8 cellular contexts compared by ENCODE assay signal in genomic region chr1:85274969-85275453, GRCh38. TPM values are rescaled to one million over a fixed set of nuclear protein-coding genes. Genes with fewer than 3 reads are reported as not detected.
DNase-seq lines count a peak whose midpoint lies in the region; ATAC-seq and TF ChIP-seq lines count a peak whose summit lies in the region.

No MANE protein-coding gene starts in this region.

- peak overlapping the region; percentile 94 for H3K4me3 Mint-ChIP-seq in HFFc6
- peak overlapping the region; percentile 80 for H3K4me3 Mint-ChIP-seq in activated CD4-positive, alpha-beta memory T cell treated with anti-CD3 and anti-CD28 coated beads, Interleukin-2, amount 10 ng/mL, durations not matched to agents 7 days and 5 days

- no peaks in the 10 kb centered on the region for H3K9me3 Mint-ChIP-seq in HFFc6
- H3K9me3 Mint-ChIP-seq in activated CD4-positive, alpha-beta memory T cell treated with anti-CD3 and anti-CD28 coated beads, Interleukin-2, amount 10 ng/mL, durations not matched to agents 7 days and 5 days = no peaks in the 10 kb centered on the region

- intact Hi-C loops in stomach (cut with DNase I; ENCODE audit: low total_unique reads) = no loop called here

- TF ChIP-seq EP300 in stomach (IDR thresholded peaks at IDR 0.05) = no peak

- H3K4me3 ChIP-seq in BLaER1 (peak overlapping the region; percentile 87), hepatocyte (peak overlapping the region; percentile 77), stomach (peak overlapping the region; percentile 47 to 70 (median 68))

- CTCF ChIA-PET in activated CD4-positive, alpha-beta memory T cell treated with anti-CD3 and anti-CD28 coated beads, Interleukin-2, amount 10 ng/mL, durations not matched to agents 7 days and 5 days (lab: Charles Lee) = interaction anchor here (12.6 kb wide), 1 partner anchor 16 kb away, joined by 202 read pairs; the partner anchor contains the start of gene C1orf52

- H4K20me1 ChIP-seq in BLaER1 (peaks cover 58% of the 10 kb centered on the region), hepatocyte (ENCODE audit: insufficient read depth, poor library complexity, severe bottlenecking) (peaks cover 8% of the 10 kb centered on the region)

- POLR2A ChIA-PET in activated CD4-positive, alpha-beta memory T cell treated with anti-CD3 and anti-CD28 coated beads, Interleukin-2, amount 10 ng/mL, durations not matched to agents 7 days and 5 days (lab: Charles Lee) = interaction anchor here (1.0 to 9.1 kb wide), 15 partner anchors 10 to 1429 kb away, joined by 3 to 127 read pairs (median 9); partner anchors contain the start of genes C1orf52, CTBS, GNG5 and MCOLN2

- no peaks in the 10 kb centered on the region for H3K9me2 ChIP-seq in hepatocyte (replicated peaks; ENCODE audit: insufficient read depth)

- H3K9me3 ChIP-seq in BLaER1 = no peaks in the 10 kb centered on the region
- H3K9me3 ChIP-seq in hepatocyte (ENCODE audit: low read depth) = no peaks in the 10 kb centered on the region
- no peaks in the 10 kb centered on the region for H3K9me3 ChIP-seq in stomach

- TF ChIP-seq CTCF in HFFc6 (IDR thresholded peaks at IDR 0.05) = no peak
- no peak for TF ChIP-seq CTCF in hepatocyte (IDR thresholded peaks at IDR 0.05; ENCODE audit: poor library complexity)
- no peak for TF ChIP-seq CTCF in stomach (IDR thresholded peaks at IDR 0.05)

- H3K79me2 ChIP-seq in hepatocyte = peaks cover 54% of the 10 kb centered on the region

- ATAC-seq in GM21723 (IDR thresholded peaks at IDR 0.05; ENCODE audit: unreplicated experiment) (no peak), GM19328 (IDR thresholded peaks at IDR 0.05; ENCODE audit: unreplicated experiment) (no peak)

- peaks cover 31% of the 10 kb centered on the region for H3K4me1 ChIP-seq in BLaER1
- H3K4me1 ChIP-seq in hepatocyte (ENCODE audit: insufficient read depth) = peaks cover 19% of the 10 kb centered on the region
- H3K4me1 ChIP-seq in stomach = peaks cover 8 to 77% (median 50%) of the 10 kb centered on the region in 4 donors

- 41% methylated on average over 1 of the region's 1 CpG for WGBS in hepatocyte (ENCODE audit: low lambda C conversion rate, missing lambda C conversion rate)
- 26 to 52% (median 35%) methylated on average over 1 of the region's 1 CpG for WGBS in stomach, 5 donors

- H2AFZ ChIP-seq in hepatocyte = no peak overlapping the region

- H3K9ac ChIP-seq in BLaER1 = peak overlapping the region; percentile 90; the same call in 1 of the 2 replicates

- H3K4me1 Mint-ChIP-seq in HFFc6 (ENCODE audit: low read depth) = peaks cover 74% of the 10 kb centered on the region
- peaks cover 54% of the 10 kb centered on the region for H3K4me1 Mint-ChIP-seq in activated CD4-positive, alpha-beta memory T cell treated with anti-CD3 and anti-CD28 coated beads, Interleukin-2, amount 10 ng/mL, durations not matched to agents 7 days and 5 days

- DNase-seq in HFFc6 (peak; percentile 82), hepatocyte (ENCODE audit: low spot score) (peak; percentile 73), stomach (no peak), NCI-H446 treated with DMSO at 0.1 percent for 48 hours (lab: John Stamatoyannopoulos, UW) (no peak)
- DNase-seq in activated CD4-positive, alpha-beta memory T cell treated with anti-CD3 and anti-CD28 coated beads, Interleukin-2, amount 10 ng/mL, durations not matched to agents 7 days and 5 days = no peak

- H3K36me3 ChIP-seq in BLaER1 (peaks cover 33% of the 10 kb centered on the region), hepatocyte (replicated peaks; ENCODE audit: insufficient read depth, low read depth) (no peaks in the 10 kb centered on the region), stomach (peaks cover 5 to 22% (median 13%) of the 10 kb centered on the region in 4 donors)

- H3K27ac Mint-ChIP-seq in HFFc6 = peak overlapping the region; percentile 94
- H3K27ac Mint-ChIP-seq in activated CD4-positive, alpha-beta memory T cell treated with anti-CD3 and anti-CD28 coated beads, Interleukin-2, amount 10 ng/mL, durations not matched to agents 7 days and 5 days = peak overlapping the region; percentile 80

- no peaks in the 10 kb centered on the region; the same call in 1 of the 2 replicates for H3K27me3 Mint-ChIP-seq in HFFc6 (ENCODE audit: insufficient read depth)
- peaks cover 12% of the 10 kb centered on the region for H3K27me3 Mint-ChIP-seq in activated CD4-positive, alpha-beta memory T cell treated with anti-CD3 and anti-CD28 coated beads, Interleukin-2, amount 10 ng/mL, durations not matched to agents 7 days and 5 days

- H3K4me2 ChIP-seq in BLaER1 (peak overlapping the region; percentile 95), hepatocyte (peak overlapping the region; percentile 78)

- H3K27ac ChIP-seq in BLaER1 (no peak overlapping the region), hepatocyte (peak overlapping the region; percentile 98), stomach (peak overlapping the region in 4 of 5 donors; percentile 91 to 99 (median 96))

- H3K27me3 ChIP-seq in BLaER1 (no peaks in the 10 kb centered on the region), hepatocyte (no peaks in the 10 kb centered on the region), stomach (no peaks in the 10 kb centered on the region)

- TF ChIP-seq POLR2A in stomach (IDR thresholded peaks at IDR 0.05) = no peak

- peaks cover 36% of the 10 kb centered on the region for H3K36me3 Mint-ChIP-seq in HFFc6 (ENCODE audit: low read depth)
- H3K36me3 Mint-ChIP-seq in activated CD4-positive, alpha-beta memory T cell treated with anti-CD3 and anti-CD28 coated beads, Interleukin-2, amount 10 ng/mL, durations not matched to agents 7 days and 5 days (ENCODE audit: low read depth) = peaks cover 37% of the 10 kb centered on the region

RNA-seq across cellular contexts. Expression of gene BCL10, which starts 1.4 kb away (rescaled TPM):
- 10 to 100 TPM; 33.4 to 45.6 (median 39.2) TPM for total RNA-seq in HFFc6 (2021; fragmentation: NEBNext Ultra II Directional; extraction: Animal tissue kit (Norgen Biotek cat#: 25700))
- total RNA-seq in activated CD4-positive, alpha-beta memory T cell treated with anti-CD3 and anti-CD28 coated beads, Interleukin-2, amount 10 ng/mL, durations not matched to agents 7 days and 5 days = 10 to 100 TPM; 24.3 to 30.1 TPM
- 33.5 and 36.4 TPM in 2 replicates for total RNA-seq in hepatocyte
- 25.9 and 28.7 TPM in 2 replicates for polyA plus RNA-seq in hepatocyte
- 10 to 100 TPM in 4 of 5 donors, 1 to 10 TPM in 1; 6.1 to 42.7 (median 38.5) TPM for total RNA-seq in stomach
- polyA plus RNA-seq in stomach = 10 to 100 TPM in 1 of 3 donors, 1 to 10 TPM in 2; 8.1 to 23.4 (median 9.9) TPM

RNA-seq across cellular contexts. Expression of gene C1orf52, which starts 15.5 kb away (rescaled TPM):
- 10 to 100 TPM; 20.6 to 26.1 (median 22.7) TPM for total RNA-seq in HFFc6 (2021; fragmentation: NEBNext Ultra II Directional; extraction: Animal tissue kit (Norgen Biotek cat#: 25700))
- total RNA-seq in activated CD4-positive, alpha-beta memory T cell treated with anti-CD3 and anti-CD28 coated beads, Interleukin-2, amount 10 ng/mL, durations not matched to agents 7 days and 5 days = 10 to 100 TPM; 21.4 to 22.6 TPM
- total RNA-seq in hepatocyte = 27.2 and 30.1 TPM in 2 replicates
- 39.2 and 41.2 TPM in 2 replicates for polyA plus RNA-seq in hepatocyte
- total RNA-seq in stomach = 10 to 100 TPM in 3 of 5 donors, 1 to 10 TPM in 2; 5.8 to 39.3 (median 23.5) TPM
- 10 to 100 TPM; 11.1 to 16.8 (median 11.9) TPM for polyA plus RNA-seq in stomach

Comparison
In these comparisons a context has a peak if more than half of its experiments do, and no peak if none do; other contexts are left out.
1. DNase-seq: peak in HFFc6 (single experiment) and hepatocyte (single experiment); none in activated CD4-positive, alpha-beta memory T cell treated with anti-CD3 and anti-CD28 coated beads, Interleukin-2, amount 10 ng/mL, durations not matched to agents 7 days and 5 days (single experiment), stomach (single experiment) and NCI-H446 treated with DMSO at 0.1 percent for 48 hours (single experiment).
2. Peak in every context shown above with its lines, with median percentiles within 50 percentile points of each other: H3K4me3 ChIP-seq.